In genomic region chr11:116680349-116681125, GRCh38 we compare ENCODE assay signal across 22 cellular contexts.
DNase-seq lines count a peak whose midpoint lies in the region; ATAC-seq and TF ChIP-seq lines count a peak whose summit lies in the region.
"Had no signal": no experiment of that assay in that cellular context is flagged by ENCODE, and none has a peak within 500 bp of the region (broad histone marks: within the 10 kb centered on the region; RNA-seq: fewer than 3 reads in every experiment).

No MANE protein-coding gene starts in this region.

- intact Hi-C loops in sigmoid colon (cut with DNase I) = no loop called here

- H3K4me3 ChIP-seq in OCI-LY3 (ENCODE audit: low read length) = peak overlapping the region; percentile 22
- no peak overlapping the region for H3K4me3 ChIP-seq in sigmoid colon
- no peak overlapping the region for H3K4me3 ChIP-seq in smooth muscle cell
- H3K4me3 ChIP-seq: A549, GM23248, SJSA1 had no signal

- H3K4me1 Mint-ChIP-seq in endothelial cell (ENCODE audit: unreplicated experiment) = no peaks in the 10 kb centered on the region
- H3K4me1 Mint-ChIP-seq: B cell, CD14-positive monocyte had no signal

- H3K9me3 ChIP-seq in OCI-LY3 (ENCODE audit: insufficient read depth, low read length) = no peaks in the 10 kb centered on the region
- peaks cover 0 to 6% (median 0%) of the 10 kb centered on the region in 4 donors for H3K9me3 ChIP-seq in sigmoid colon
- H3K9me3 ChIP-seq in smooth muscle cell (replicated peaks; ENCODE audit: low read depth) = no peaks in the 10 kb centered on the region
- H3K9me3 ChIP-seq: A549, SJSA1 had no signal

- H3K36me3 ChIP-seq in OCI-LY3 (replicated peaks; ENCODE audit: low read depth, low read length) (no peaks in the 10 kb centered on the region), sigmoid colon (no peaks in the 10 kb centered on the region), smooth muscle cell (ENCODE audit: low read depth) (no peaks in the 10 kb centered on the region)
- H3K36me3 ChIP-seq: SJSA1 had no signal

- no peaks in the 10 kb centered on the region for H3K27me3 Mint-ChIP-seq in endothelial cell (ENCODE audit: unreplicated experiment)
- H3K27me3 Mint-ChIP-seq: B cell had no signal

- H3K36me3 Mint-ChIP-seq in endothelial cell (ENCODE audit: low read depth, unreplicated experiment) = no peaks in the 10 kb centered on the region
- H3K36me3 Mint-ChIP-seq: CD14-positive monocyte had no signal

- H3K4me3 Mint-ChIP-seq in endothelial cell (ENCODE audit: unreplicated experiment) = no peak overlapping the region
- H3K4me3 Mint-ChIP-seq: B cell, CD14-positive monocyte, H9 had no signal

- H3K27ac ChIP-seq in OCI-LY3 (ENCODE audit: low read length) (no peak overlapping the region), sigmoid colon (no peak overlapping the region), smooth muscle cell (ENCODE audit: low read depth) (no peak overlapping the region)
- H3K27ac ChIP-seq: A549, GM23248, SJSA1 had no signal

- H3K4me2 ChIP-seq in OCI-LY3 (ENCODE audit: low read length) (peak overlapping the region; percentile 62), smooth muscle cell (no peak overlapping the region)
- H3K4me2 ChIP-seq: A549 had no signal

- no peaks in the 10 kb centered on the region for H3K9me3 Mint-ChIP-seq in endothelial cell (ENCODE audit: unreplicated experiment)

- no peak for TF ChIP-seq EP300 in sigmoid colon (IDR thresholded peaks at IDR 0.05)

- H3K79me2 ChIP-seq in OCI-LY3 (ENCODE audit: low read length) (no peaks in the 10 kb centered on the region), smooth muscle cell (ENCODE audit: low read depth) (no peaks in the 10 kb centered on the region)

- H3K27ac Mint-ChIP-seq in endothelial cell (ENCODE audit: unreplicated experiment) = no peak overlapping the region
- H3K27ac Mint-ChIP-seq: B cell, CD14-positive monocyte, H9 had no signal

- H3K9ac ChIP-seq in OCI-LY3 (ENCODE audit: low read length) = no peak overlapping the region
- no peak overlapping the region for H3K9ac ChIP-seq in smooth muscle cell (ENCODE audit: low read depth)
- H3K9ac ChIP-seq: GM23248 had no signal

- ATAC-seq in HG03469 (IDR thresholded peaks at IDR 0.05; ENCODE audit: unreplicated experiment) = no peak
- ATAC-seq in HG03196 (IDR thresholded peaks at IDR 0.05; ENCODE audit: unreplicated experiment) = no peak
- ATAC-seq: A549, Right ventricle myocardium inferior had no signal

- 0 out of 2 replicates have a peak, but pooled peaks cover 8% of the 10 kb centered on the region for H3K27me3 ChIP-seq in OCI-LY3 (ENCODE audit: low read depth, low read length)
- H3K27me3 ChIP-seq in sigmoid colon = no peaks in the 10 kb centered on the region
- H3K27me3 ChIP-seq in smooth muscle cell (ENCODE audit: low read depth) = no peaks in the 10 kb centered on the region
- H3K27me3 ChIP-seq: SJSA1 had no signal

- TF ChIP-seq POLR2A in sigmoid colon (IDR thresholded peaks at IDR 0.05) = no peak

- H2AFZ ChIP-seq in OCI-LY3 (ENCODE audit: low read depth, low read length) (0 out of 2 replicates have a peak overlapping the region, but pooled peaks have one; percentile 7), smooth muscle cell (ENCODE audit: low read depth) (no peak overlapping the region)
- H2AFZ ChIP-seq: GM23248 had no signal

- DNase-seq in GM20000 (ENCODE audit: low spot score) (peak; percentile 2), endothelial cell (ENCODE audit: low spot score) (no peak), sigmoid colon (peak; percentile 38), smooth muscle cell (lab: John Stamatoyannopoulos, UW; ENCODE audit: unreplicated experiment) (no peak)
- DNase-seq: DMS53, GDM1, GM23248, H9, MM.1S, NCI-H1048, NCI-H1436 treated with DMSO at 0.1 percent for 48 hours, NCI-H1930, NCI-H2227 treated with DMSO at 0.1 percent for 48 hours, NCI-H510A had no signal

- H4K20me1 ChIP-seq in OCI-LY3 (ENCODE audit: insufficient read depth, low read length) (no peaks in the 10 kb centered on the region), smooth muscle cell (ENCODE audit: low read depth) (no peaks in the 10 kb centered on the region)

- H3F3A ChIP-seq in smooth muscle cell (ENCODE audit: low read depth) = no peaks in the 10 kb centered on the region

- TF ChIP-seq CTCF in GM20000 (IDR thresholded peaks at IDR 0.05; ENCODE audit: extremely low read depth, missing control alignments) (no peak), OCI-LY3 (IDR thresholded peaks at IDR 0.05; ENCODE audit: low read depth, low read length) (no peak), endothelial cell (IDR thresholded peaks at IDR 0.05; ENCODE audit: unreplicated experiment) (peak; percentile 64), sigmoid colon (IDR thresholded peaks at IDR 0.05) (no peak), smooth muscle cell (IDR thresholded peaks at IDR 0.05; ENCODE audit: borderline replicate concordance, insufficient read depth, poor library complexity, severe bottlenecking) (no peak)

- 60 to 77% methylated on average over 4 of the region's 4 CpGs for WGBS in sigmoid colon, 2 donors
- 82% methylated on average over 4 of the region's 4 CpGs for WGBS in smooth muscle cell (ENCODE audit: low lambda C conversion rate)

- H3K4me1 ChIP-seq in OCI-LY3 (ENCODE audit: low read length) = peaks cover 16% of the 10 kb centered on the region
- no peaks in the 10 kb centered on the region for H3K4me1 ChIP-seq in sigmoid colon
- no peaks in the 10 kb centered on the region for H3K4me1 ChIP-seq in smooth muscle cell (ENCODE audit: low read depth)
- H3K4me1 ChIP-seq: A549, SJSA1 had no signal

Comparison
In these comparisons a context has a peak if more than half of its experiments do, and no peak if none do; other contexts are left out.
1. DNase-seq: peak in GM20000 (single experiment) and sigmoid colon (single experiment); none in endothelial cell (single experiment) and smooth muscle cell (single experiment).